In genomic region chr6:26545617-26546016, GRCh38 we compare ENCODE assay signal across 19 cellular contexts. TPM values are rescaled to one million over a fixed set of nuclear protein-coding genes. Genes with fewer than 3 reads are reported as not detected.
"Had no signal": no experiment of that assay in that cellular context is flagged by ENCODE, and none has a peak within 500 bp of the region (broad histone marks: within the 10 kb centered on the region; RNA-seq: fewer than 3 reads in every experiment).

No MANE protein-coding gene starts in this region.

- DNase-seq: activated CD4-positive, alpha-beta T cell treated with anti-CD3 and anti-CD28 coated beads for 4 hours; activated T-cell treated with anti-CD3 and anti-CD28 coated beads for 4 hours; brain microvascular endothelial cell; effector memory CD8-positive, alpha-beta T cell; left ventricle myocardium inferior; spleen; stimulated activated CD4-positive, alpha-beta T cell treated with anti-CD3 and anti-CD28 coated beads, Interleukin-2, amount 100 ng/mL, for 24 hours; stimulated activated naive CD8-positive, alpha-beta T cell treated with anti-CD3 and anti-CD28 coated beads, Interleukin-15, amount 100 ng/mL, for 72 hours; T1000; WERI-Rb-1 had no signal

- H3K9me3 ChIP-seq: left ventricle myocardium inferior, spleen, thoracic aorta had no signal

- H3K4me3 ChIP-seq: left ventricle myocardium inferior, spleen, thoracic aorta had no signal

- H3K9me3 Mint-ChIP-seq: effector memory CD8-positive, alpha-beta T cell; stimulated activated naive CD8-positive, alpha-beta T cell treated with anti-CD3 and anti-CD28 coated beads, Interleukin-15, amount 100 ng/mL, for 72 hours had no signal

- H3K27ac ChIP-seq: brain microvascular endothelial cell, epithelial cell of prostate, left ventricle myocardium inferior, spleen, thoracic aorta, WERI-Rb-1 had no signal

- H3K4me3 Mint-ChIP-seq: activated naive CD8-positive, alpha-beta T cell; effector memory CD8-positive, alpha-beta T cell; stimulated activated naive CD8-positive, alpha-beta T cell treated with anti-CD3 and anti-CD28 coated beads, Interleukin-15, amount 100 ng/mL, for 72 hours had no signal

- H3K36me3 Mint-ChIP-seq: activated naive CD8-positive, alpha-beta T cell had no signal

- H3K27me3 ChIP-seq: brain microvascular endothelial cell, spleen had no signal

- ATAC-seq: effector memory CD8-positive, alpha-beta T cell; sciatic nerve; stimulated activated naive CD8-positive, alpha-beta T cell treated with anti-CD3 and anti-CD28 coated beads, Interleukin-15, amount 100 ng/mL, for 72 hours had no signal

- H3K27me3 Mint-ChIP-seq: activated naive CD8-positive, alpha-beta T cell; effector memory CD8-positive, alpha-beta T cell; stimulated activated naive CD8-positive, alpha-beta T cell treated with anti-CD3 and anti-CD28 coated beads, Interleukin-15, amount 100 ng/mL, for 72 hours had no signal

- H3K27ac Mint-ChIP-seq: effector memory CD8-positive, alpha-beta T cell; stimulated activated naive CD8-positive, alpha-beta T cell treated with anti-CD3 and anti-CD28 coated beads, Interleukin-15, amount 100 ng/mL, for 72 hours had no signal

RNA-seq across cellular contexts. Expression of gene BTN1A1, which starts 45.5 kb away (rescaled TPM):
- total RNA-seq: left ventricle myocardium inferior, mesenteric fat pad, pulmonary artery endothelial cell, sciatic nerve, thoracic aorta had no signal
- polyA plus RNA-seq: keratinocyte, neural cell, urinary bladder had no signal
